8 cellular contexts compared by ENCODE assay signal in the genomic region with DNA sequence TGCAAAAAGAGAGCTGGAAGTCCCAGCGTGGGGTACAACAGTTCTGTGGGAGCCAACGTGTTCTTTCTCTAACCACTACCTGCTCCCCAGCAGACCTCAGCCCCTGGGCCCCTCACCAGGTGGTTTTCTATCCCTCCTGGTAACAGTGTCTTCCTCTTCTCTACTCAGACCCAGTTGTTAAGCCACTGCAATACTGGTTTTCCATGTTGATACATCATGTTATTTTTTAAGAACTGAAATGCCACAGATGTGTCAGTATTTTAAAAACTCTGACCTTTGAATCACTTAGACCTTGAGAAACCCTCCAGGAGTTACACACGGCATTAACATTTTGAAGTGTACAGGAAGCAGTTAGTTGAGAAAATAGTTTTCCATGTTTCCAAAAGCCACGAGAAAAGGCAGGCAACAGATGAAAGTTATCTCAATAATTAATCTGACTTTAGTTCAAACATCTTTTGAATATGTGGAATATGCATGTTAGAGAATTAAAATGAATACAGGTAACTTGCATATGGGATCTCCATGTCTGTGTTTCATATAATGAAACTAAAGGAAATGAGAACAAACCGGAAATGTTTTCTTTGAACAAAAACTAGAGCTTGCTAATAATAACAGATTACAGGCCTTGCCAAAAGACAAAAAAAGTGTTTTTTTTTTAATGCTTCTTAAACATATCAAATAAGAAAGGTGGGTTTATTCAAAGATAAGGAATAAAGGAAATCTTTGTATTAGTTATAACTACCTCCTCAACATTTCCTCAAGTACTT.
DNase-seq lines count a peak whose midpoint lies in the region; ATAC-seq, FAIRE-seq and TF ChIP-seq lines count a peak whose summit lies in the region.

No MANE protein-coding gene starts in this region.

- H3K4me1 ChIP-seq in iPS-20b (ENCODE audit: insufficient read depth, low read length) = peaks cover 15% of the 10 kb centered on the region; the same call in 1 of the 2 replicates
- H3K4me1 ChIP-seq in colonic mucosa = no peaks in the 10 kb centered on the region
- H3K4me1 ChIP-seq in heart left ventricle = peaks cover 0 to 24% (median 0%) of the 10 kb centered on the region in 12 donors

- H3K9me3 ChIP-seq in iPS-20b (ENCODE audit: insufficient read depth, low read depth, low read length) (no peaks in the 10 kb centered on the region), colonic mucosa (no peaks in the 10 kb centered on the region), heart left ventricle (no peaks in the 10 kb centered on the region)

- H3K27ac ChIP-seq in iPS-20b (ENCODE audit: low read length) (peak overlapping the region; percentile 25), colonic mucosa (no peak overlapping the region), heart left ventricle (peak overlapping the region in 4 of 12 donors; percentile 5 to 29 (median 11))

- H3K9ac ChIP-seq in iPS-20b (ENCODE audit: low read depth, low read length) = no peak overlapping the region; the same call in 1 of the 2 replicates
- H3K9ac ChIP-seq in colonic mucosa (ENCODE audit: low read depth in 2 of 2, low read length in 2 of 2) = no peak overlapping the region

- peaks cover 19% of the 10 kb centered on the region; the same call in 1 of the 2 replicates for H3K36me3 ChIP-seq in iPS-20b (ENCODE audit: insufficient read depth, low read depth, low read length)
- H3K36me3 ChIP-seq in colonic mucosa = no peaks in the 10 kb centered on the region
- H3K36me3 ChIP-seq in heart left ventricle = peaks cover 0 to 8% (median 0%) of the 10 kb centered on the region in 9 donors

- no peak for TF ChIP-seq POLR2A in heart left ventricle (IDR thresholded peaks at IDR 0.05)

- intact Hi-C loops in colonic mucosa (cut with DNase I) (no loop called here), heart left ventricle (cut with DNase I) (no loop called here)

- FAIRE-seq in urothelium cell line (lab: Jason Lieb, UNC) = no peak

- DNase-seq in colonic mucosa = no peak
- DNase-seq in heart left ventricle = no peak
- no peak for DNase-seq in COLO668 (lab: John Stamatoyannopoulos, UW; ENCODE audit: unreplicated experiment)
- no peak for DNase-seq in urothelium cell line (ENCODE audit: low spot score)

- no peaks in the 10 kb centered on the region for H3K27me3 ChIP-seq in iPS-20b (ENCODE audit: insufficient read depth, low read length)
- H3K27me3 ChIP-seq in colonic mucosa = no peaks in the 10 kb centered on the region
- no peaks in the 10 kb centered on the region for H3K27me3 ChIP-seq in heart left ventricle

- ATAC-seq in GM18499 (IDR thresholded peaks at IDR 0.05; ENCODE audit: insufficient read depth, unreplicated experiment) (peak; percentile 43), GM21515 (IDR thresholded peaks at IDR 0.05; ENCODE audit: unreplicated experiment) (peak; percentile 63), HG03469 (IDR thresholded peaks at IDR 0.05; ENCODE audit: unreplicated experiment) (peak; percentile 36), heart left ventricle (no peak)

- H3K4me3 ChIP-seq in iPS-20b (ENCODE audit: low read length) (no peak overlapping the region), colonic mucosa (no peak overlapping the region), heart left ventricle (no peak overlapping the region)

- 64 to 77% (median 66%) methylated on average over 5 of the region's 5 CpGs for WGBS in heart left ventricle, 4 donors

- TF ChIP-seq CTCF in colonic mucosa (IDR thresholded peaks at IDR 0.05) = no peak
- no peak for TF ChIP-seq CTCF in heart left ventricle (IDR thresholded peaks at IDR 0.05)

Comparison
In these comparisons a context has a peak if more than half of its experiments do, and no peak if none do; other contexts are left out.
1. ATAC-seq: peak in GM18499 (single experiment), GM21515 (single experiment) and HG03469 (single experiment); none in heart left ventricle (0 of 4).